Comparison of ENCODE assay signal across 33 cellular contexts in genomic region chr2:211368467-211368866, GRCh38.
"Had no signal": no experiment of that assay in that cellular context is flagged by ENCODE, and none has a peak within 500 bp of the region (broad histone marks: within the 10 kb centered on the region; RNA-seq: fewer than 3 reads in every experiment).

No MANE protein-coding gene starts in this region.

- H3K27me3 Mint-ChIP-seq: activated B cell treated with CpG ODN at 0.5 μM for 24 hours; activated CD4-positive, alpha-beta memory T cell treated with anti-CD3 and anti-CD28 coated beads for 36 hours; activated naive CD4-positive, alpha-beta T cell treated with anti-CD3 and anti-CD28 coated beads, Interleukin-2, amount 10 ng/mL, durations not matched to agents 7 days and 5 days; activated naive CD8-positive, alpha-beta T cell; activated naive CD8-positive, alpha-beta T cell treated with anti-CD3 and anti-CD28 coated beads, Interleukin-2, amount 50 U/mL, for 24 hours had no signal

- H3K4me3 Mint-ChIP-seq: activated B cell treated with CpG ODN at 0.5 μM for 24 hours; activated CD4-positive, alpha-beta memory T cell treated with anti-CD3 and anti-CD28 coated beads for 36 hours; activated naive CD4-positive, alpha-beta T cell treated with anti-CD3 and anti-CD28 coated beads, Interleukin-2, amount 10 ng/mL, durations not matched to agents 7 days and 5 days; activated naive CD8-positive, alpha-beta T cell; activated naive CD8-positive, alpha-beta T cell treated with anti-CD3 and anti-CD28 coated beads, Interleukin-2, amount 50 U/mL, for 24 hours; activated T-cell treated with anti-CD3 and anti-CD28 coated beads, Interleukin-2, amount 50 U/mL, for 4 hours; activated T-helper 1 cell treated with anti-CD3 and anti-CD28 coated beads, Interleukin-12 subunit alpha, Interleukin-12 subunit beta, Interleukin-2, Interleukin-4 antibody, amounts not matched to agents 30 ng/mL and 10 ng/mL and 1 ng/mL, durations not matched to agents 14 hours and 24 hours and 36 hours; brain had no signal

- DNase-seq: activated B cell treated with CpG ODN at 0.5 μM for 24 hours; activated CD4-positive, alpha-beta memory T cell treated with anti-CD3 and anti-CD28 coated beads for 36 hours; activated CD4-positive, alpha-beta T cell treated with anti-CD3 and anti-CD28 coated beads for 4 hours; activated CD4-positive, alpha-beta T cell treated with anti-CD3 and anti-CD28 coated beads, Interleukin-2, amount 50 U/mL, for 1 hour; activated CD4-positive, CD25-positive, alpha-beta regulatory T cell treated with anti-CD3 and anti-CD28 coated beads, Interleukin-2, amount 50 U/mL, for 72 hours; activated CD8-positive, alpha-beta memory T cell treated with anti-CD3 and anti-CD28 coated beads, Interleukin-2, amount 50 U/mL, for 4 hours; activated effector memory CD4-positive, alpha-beta T cell treated with Interleukin-2 at 50 U/mL for 16 hours; activated naive CD4-positive, alpha-beta T cell treated with anti-CD3 and anti-CD28 coated beads, Interleukin-2, amount 10 ng/mL, durations not matched to agents 7 days and 5 days; activated naive CD8-positive, alpha-beta T cell treated with anti-CD3 and anti-CD28 coated beads, Interleukin-2, amount 50 U/mL, for 24 hours; activated T-cell treated with anti-CD3 and anti-CD28 coated beads for 4 hours; activated T-cell treated with anti-CD3 and anti-CD28 coated beads, Interleukin-2, amount 50 U/mL, for 4 hours; anterior cingulate cortex; cerebellar nuclear complex; Kasumi-1; KG1; NCI-H1092 treated with DMSO at 0.1 percent for 48 hours; NCI-H1417; NCI-H146; NCI-H187; NCI-H2029 treated with DMSO at 0.1 percent for 48 hours; NCI-H226; NCI-H446 treated with DMSO at 0.1 percent for 48 hours; NCI-H524; NCI-H82; OCI-M1; Right ventricle myocardium superior; SW 1271; T-helper 2 cell; T-helper 9 cell had no signal

- H3K27ac Mint-ChIP-seq: activated B cell treated with CpG ODN at 0.5 μM for 24 hours; activated CD4-positive, alpha-beta memory T cell treated with anti-CD3 and anti-CD28 coated beads for 36 hours; activated naive CD4-positive, alpha-beta T cell treated with anti-CD3 and anti-CD28 coated beads, Interleukin-2, amount 10 ng/mL, durations not matched to agents 7 days and 5 days; activated naive CD8-positive, alpha-beta T cell; activated naive CD8-positive, alpha-beta T cell treated with anti-CD3 and anti-CD28 coated beads, Interleukin-2, amount 50 U/mL, for 24 hours; activated T-helper 1 cell treated with anti-CD3 and anti-CD28 coated beads, Interleukin-12 subunit alpha, Interleukin-12 subunit beta, Interleukin-2, Interleukin-4 antibody, amounts not matched to agents 30 ng/mL and 10 ng/mL and 1 ng/mL, durations not matched to agents 14 hours and 24 hours and 36 hours had no signal

- H3K4me1 Mint-ChIP-seq: activated B cell treated with CpG ODN at 0.5 μM for 24 hours; activated naive CD4-positive, alpha-beta T cell treated with anti-CD3 and anti-CD28 coated beads, Interleukin-2, amount 10 ng/mL, durations not matched to agents 7 days and 5 days; activated naive CD8-positive, alpha-beta T cell treated with anti-CD3 and anti-CD28 coated beads, Interleukin-2, amount 50 U/mL, for 24 hours had no signal

- H3K9me3 Mint-ChIP-seq: activated B cell treated with CpG ODN at 0.5 μM for 24 hours; activated naive CD4-positive, alpha-beta T cell treated with anti-CD3 and anti-CD28 coated beads, Interleukin-2, amount 10 ng/mL, durations not matched to agents 7 days and 5 days; activated T-cell treated with anti-CD3 and anti-CD28 coated beads, Interleukin-2, amount 50 U/mL, for 4 hours; activated T-helper 1 cell treated with anti-CD3 and anti-CD28 coated beads, Interleukin-12 subunit alpha, Interleukin-12 subunit beta, Interleukin-2, Interleukin-4 antibody, amounts not matched to agents 30 ng/mL and 10 ng/mL and 1 ng/mL, durations not matched to agents 14 hours and 24 hours and 36 hours had no signal

- H3K36me3 Mint-ChIP-seq: activated CD4-positive, alpha-beta memory T cell treated with anti-CD3 and anti-CD28 coated beads for 36 hours; activated naive CD4-positive, alpha-beta T cell treated with anti-CD3 and anti-CD28 coated beads, Interleukin-2, amount 10 ng/mL, durations not matched to agents 7 days and 5 days; activated naive CD8-positive, alpha-beta T cell; brain had no signal

- H3K27ac ChIP-seq: VCaP had no signal
